13 cellular contexts compared by ENCODE assay signal in genomic region chr1:166272155-166272554, GRCh38.
A peak's percentile ranks its signal among the peaks of the same experiment; 100 is the strongest.
DNase-seq lines count a peak whose midpoint lies in the region; ATAC-seq and TF ChIP-seq lines count a peak whose summit lies in the region.
"Had no signal": no experiment of that assay in that cellular context is flagged by ENCODE, and none has a peak within 500 bp of the region (broad histone marks: within the 10 kb centered on the region; RNA-seq: fewer than 3 reads in every experiment).

No MANE protein-coding gene starts in this region.

- H3K27me3 ChIP-seq in OCI-LY3 (ENCODE audit: low read depth, low read length) (no peaks in the 10 kb centered on the region), ascending aorta (no peaks in the 10 kb centered on the region), colonic mucosa (no peaks in the 10 kb centered on the region)
- H3K27me3 ChIP-seq: brain microvascular endothelial cell, SJSA1, thyroid gland had no signal

- H3K27ac ChIP-seq in OCI-LY3 (ENCODE audit: low read length) (peak overlapping the region; percentile 14; the same call in 1 of the 2 replicates), ascending aorta (no peak overlapping the region), colonic mucosa (no peak overlapping the region)
- H3K27ac ChIP-seq: brain microvascular endothelial cell, SJSA1, thyroid gland had no signal

- H3K4me2 ChIP-seq in OCI-LY3 (ENCODE audit: low read length), result peak overlapping the region; percentile 31; the same call in 1 of the 2 replicates

- H3K4me1 ChIP-seq in OCI-LY3 (ENCODE audit: low read length), result peaks cover 27% of the 10 kb centered on the region
- no peaks in the 10 kb centered on the region for H3K4me1 ChIP-seq in ascending aorta
- no peaks in the 10 kb centered on the region for H3K4me1 ChIP-seq in colonic mucosa
- H3K4me1 ChIP-seq: SJSA1, thyroid gland had no signal

- intact Hi-C loops in ascending aorta (cut with DNase I) (no loop called here), colonic mucosa (cut with DNase I) (no loop called here)

- H3K36me3 ChIP-seq in OCI-LY3 (replicated peaks; ENCODE audit: low read depth, low read length) (no peaks in the 10 kb centered on the region), ascending aorta (no peaks in the 10 kb centered on the region), colonic mucosa (no peaks in the 10 kb centered on the region)
- H3K36me3 ChIP-seq: brain microvascular endothelial cell, SJSA1, thyroid gland had no signal

- no peak overlapping the region for H3K4me3 ChIP-seq in OCI-LY3 (ENCODE audit: low read length)
- H3K4me3 ChIP-seq in ascending aorta, result no peak overlapping the region
- no peak overlapping the region for H3K4me3 ChIP-seq in colonic mucosa
- H3K4me3 ChIP-seq: SJSA1, thyroid gland had no signal

- H3K9ac ChIP-seq in OCI-LY3 (ENCODE audit: low read length) (no peak overlapping the region), colonic mucosa (ENCODE audit: low read depth in 2 of 2, low read length in 2 of 2) (no peak overlapping the region)

- H4K20me1 ChIP-seq in OCI-LY3 (ENCODE audit: insufficient read depth, low read length), result no peaks in the 10 kb centered on the region

- H2AFZ ChIP-seq in OCI-LY3 (ENCODE audit: low read depth, low read length), result no peak overlapping the region

- H3K9me3 ChIP-seq in OCI-LY3 (ENCODE audit: insufficient read depth, low read length) (no peaks in the 10 kb centered on the region), ascending aorta (no peaks in the 10 kb centered on the region), colonic mucosa (no peaks in the 10 kb centered on the region)
- H3K9me3 ChIP-seq: SJSA1, thyroid gland had no signal

- DNase-seq in ascending aorta (ENCODE audit: low spot score in 2 of 2) (no peak), medulla oblongata (ENCODE audit: extremely low spot score) (no peak), colonic mucosa (no peak)
- DNase-seq: activated naive CD4-positive, alpha-beta T cell treated with anti-CD3 and anti-CD28 coated beads for 36 hours; brain microvascular endothelial cell; thyroid gland had no signal

- peak; percentile 90 for ATAC-seq in GM18511 (IDR thresholded peaks at IDR 0.05; ENCODE audit: unreplicated experiment)
- peak; percentile 71 for ATAC-seq in GM21447 (IDR thresholded peaks at IDR 0.05; ENCODE audit: unreplicated experiment)
- ATAC-seq in HG03060 (IDR thresholded peaks at IDR 0.05; ENCODE audit: low read depth, unreplicated experiment), result peak; percentile 82
- ATAC-seq in HG03521 (IDR thresholded peaks at IDR 0.05; ENCODE audit: unreplicated experiment), result no peak
- ATAC-seq: natural killer cell treated with Interleukin-12 subunit alpha and Interleukin-12 subunit beta and Interleukin-15 and Interleukin-18, amount 100 ng/mL, for 72 hours had no signal

- no peak for TF ChIP-seq CTCF in OCI-LY3 (IDR thresholded peaks at IDR 0.05; ENCODE audit: low read depth, low read length)
- no peak for TF ChIP-seq CTCF in ascending aorta (IDR thresholded peaks at IDR 0.05)
- TF ChIP-seq CTCF in colonic mucosa (IDR thresholded peaks at IDR 0.05), result no peak

- H3K79me2 ChIP-seq in OCI-LY3 (ENCODE audit: low read length), result no peaks in the 10 kb centered on the region
